Comparison of ENCODE assay signal across 13 cellular contexts in the genomic region with DNA sequence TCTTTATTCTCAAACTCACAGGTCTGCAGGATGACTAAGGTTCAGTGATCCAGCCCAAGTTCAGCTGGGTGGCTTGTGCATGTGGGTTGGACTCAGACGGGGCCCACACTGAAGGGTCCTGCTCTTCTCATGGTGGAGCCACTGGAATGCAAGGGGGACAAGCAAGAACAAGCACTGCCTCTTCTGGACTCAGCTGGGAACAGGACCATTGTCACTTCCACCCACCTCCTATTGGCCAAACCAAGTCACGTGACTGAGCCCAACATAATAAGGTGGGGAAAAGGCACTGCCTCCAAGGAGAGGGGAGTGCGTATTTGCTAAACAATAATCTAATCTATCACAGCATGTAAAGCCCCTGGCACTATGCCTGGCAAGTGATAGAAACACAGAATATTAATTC.
"Had no signal": no experiment of that assay in that cellular context is flagged by ENCODE, and none has a peak within 500 bp of the region (broad histone marks: within the 10 kb centered on the region; RNA-seq: fewer than 3 reads in every experiment).

No MANE protein-coding gene starts in this region.

- H3K9me3 Mint-ChIP-seq: activated T-helper 1 cell treated with anti-CD3 and anti-CD28 coated beads, Interleukin-12 subunit alpha, Interleukin-12 subunit beta, Interleukin-2, Interleukin-4 antibody, amounts not matched to agents 30 ng/mL and 10 ng/mL and 1 ng/mL, durations not matched to agents 14 hours and 24 hours and 36 hours; nephron progenitor cell had no signal

- H3K27ac ChIP-seq: ascending aorta, dorsolateral prefrontal cortex, esophagus muscularis mucosa, upper lobe of left lung had no signal

- H3K4me3 Mint-ChIP-seq: activated CD8-positive, alpha-beta T cell treated with anti-CD3 and anti-CD28 coated beads, Interleukin-2, amount 10 ng/mL, durations not matched to agents 7 days and 5 days; activated T-helper 1 cell treated with anti-CD3 and anti-CD28 coated beads, Interleukin-12 subunit alpha, Interleukin-12 subunit beta, Interleukin-2, Interleukin-4 antibody, amounts not matched to agents 30 ng/mL and 10 ng/mL and 1 ng/mL, durations not matched to agents 14 hours and 24 hours and 36 hours; nephron progenitor cell had no signal

- H3K9me3 ChIP-seq: ascending aorta, esophagus muscularis mucosa, upper lobe of left lung had no signal

- H3K4me3 ChIP-seq: ascending aorta, dorsolateral prefrontal cortex, esophagus muscularis mucosa, upper lobe of left lung had no signal

- H3K27ac Mint-ChIP-seq: activated CD8-positive, alpha-beta T cell treated with anti-CD3 and anti-CD28 coated beads, Interleukin-2, amount 10 ng/mL, durations not matched to agents 7 days and 5 days; activated T-helper 1 cell treated with anti-CD3 and anti-CD28 coated beads, Interleukin-12 subunit alpha, Interleukin-12 subunit beta, Interleukin-2, Interleukin-4 antibody, amounts not matched to agents 30 ng/mL and 10 ng/mL and 1 ng/mL, durations not matched to agents 14 hours and 24 hours and 36 hours; nephron progenitor cell had no signal

- ATAC-seq: activated CD8-positive, alpha-beta T cell treated with anti-CD3 and anti-CD28 coated beads, Interleukin-2, amount 10 ng/mL, durations not matched to agents 7 days and 5 days; left lobe of liver had no signal

- FAIRE-seq: islet of Langerhans had no signal

- H3K4me1 Mint-ChIP-seq: nephron progenitor cell had no signal

- H3K4me1 ChIP-seq: ascending aorta, esophagus muscularis mucosa, upper lobe of left lung had no signal

- H3K27me3 ChIP-seq: ascending aorta, upper lobe of left lung had no signal

- DNase-seq: activated CD4-positive, alpha-beta T cell treated with anti-CD3 and anti-CD28 coated beads for 48 hours; activated CD8-positive, alpha-beta T cell treated with anti-CD3 and anti-CD28 coated beads, Interleukin-2, amount 10 ng/mL, durations not matched to agents 7 days and 5 days; activated naive CD4-positive, alpha-beta T cell; dorsolateral prefrontal cortex; nephron progenitor cell; stimulated activated CD4-positive, alpha-beta T cell treated with anti-CD3 and anti-CD28 coated beads, Interleukin-2, amount 100 ng/mL, for 48 hours; stimulated activated naive CD4-positive, alpha-beta T cell treated with Interleukin-2 at 50 U/mL for 16 hours; upper lobe of left lung had no signal

- H3K36me3 ChIP-seq: ascending aorta, esophagus muscularis mucosa, upper lobe of left lung had no signal
